ENCODE assay signal across 7 cellular contexts in genomic region chr15:72722071-72722696, GRCh38. TPM values are rescaled to one million over a fixed set of nuclear protein-coding genes. Genes with fewer than 3 reads are reported as not detected.
DNase-seq lines count a peak whose midpoint lies in the region; ATAC-seq, FAIRE-seq and TF ChIP-seq lines count a peak whose summit lies in the region.

No MANE protein-coding gene starts in this region.

- TF ChIP-seq POLR2A in GM12891 (IDR thresholded peaks at IDR 0.05; ENCODE audit: low read depth, low read length), result no peak

- H3K36me3 ChIP-seq in kidney (ENCODE audit: control insufficient read depth in 1 of 2, insufficient read depth in 2 of 2, low read length in 2 of 2), result peaks cover 0 to 5% of the 10 kb centered on the region in 2 donors

- FAIRE-seq in GM12891 (lab: Jason Lieb, UNC) (peak; percentile 23), kidney (lab: Jason Lieb, UNC) (no peak)

- TF ChIP-seq CTCF in VCaP (conservative IDR thresholded peaks at IDR 0.05) (peak; percentile 94), kidney (IDR thresholded peaks at IDR 0.05; ENCODE audit: borderline replicate concordance, extremely low read depth, insufficient read depth) (peak; percentile 68)

- H3K9me3 ChIP-seq in kidney (ENCODE audit: control insufficient read depth in 1 of 2, low read length in 2 of 2), result no peaks in the 10 kb centered on the region

- peak; percentile 20 for DNase-seq in GM12891 (ENCODE audit: insufficient read length, low spot score)
- peak; percentile 51 for DNase-seq in NCI-H1694 treated with DMSO at 0.1 percent for 48 hours (lab: John Stamatoyannopoulos, UW)
- peak; percentile 27 to 81 for DNase-seq in T47D (ENCODE audit: low read depth in 1 of 2, low spot score in 1 of 2)
- no peak for DNase-seq in kidney
- peak; percentile 74 to 76 for DNase-seq in stimulated activated CD4-positive, alpha-beta T cell treated with anti-CD3 and anti-CD28 coated beads, Interleukin-2, amount 100 ng/mL, for 24 hours

- H3K4me3 ChIP-seq in kidney (ENCODE audit: low read length in 2 of 2), result no peak overlapping the region

- no peak overlapping the region for H3K9ac ChIP-seq in kidney (ENCODE audit: low read length in 2 of 2)

- in situ Hi-C loops in T47D (cut with HindIII; ENCODE audit: low pct_unique_long_range_greater_than_20kb, low sequenced_read_pairs), result no loop called here

- intact Hi-C loops in kidney (cut with DNase I), result no loop called here

- no peak for ATAC-seq in HG03521 (IDR thresholded peaks at IDR 0.05; ENCODE audit: unreplicated experiment)

- peaks cover 0 to 4% of the 10 kb centered on the region in 2 donors for H3K4me1 ChIP-seq in kidney (ENCODE audit: control insufficient read depth in 1 of 2, insufficient read depth in 1 of 2, low read depth in 1 of 2, low read length in 2 of 2)

- peak overlapping the region; percentile 27; the same call in 1 of the 2 replicates for H3K27ac ChIP-seq in VCaP
- H3K27ac ChIP-seq in kidney (ENCODE audit: low read depth in 2 of 2, low read length in 2 of 2), result no peak overlapping the region

TF ChIP-seq in GM12891, 5 proteins besides CTCF, POLR2A, EP300 and RAD21:
- TF ChIP-seq PAX5 (IDR thresholded peaks at IDR 0.05; ENCODE audit: insufficient read depth, low read length, severe bottlenecking) (no peak), POLR2AphosphoS5 (IDR thresholded peaks at IDR 0.05; ENCODE audit: low read depth, low read length) (no peak), POU2F2 (IDR thresholded peaks at IDR 0.05; ENCODE audit: low read depth, low read length) (no peak), TAF1 (IDR thresholded peaks at IDR 0.05; ENCODE audit: low read depth, low read length) (no peak), SPI1 (IDR thresholded peaks at IDR 0.05; ENCODE audit: low read depth, low read length) (no peak)

RNA-seq across cellular contexts. Expression of gene BBS4, which starts 36.2 kb away (rescaled TPM):
- 8.9 TPM for polyA plus RNA-seq in GM12891 (2012; ENCODE audit: low read depth, missing spikeins)
- 29.3 TPM for total RNA-seq in kidney
- 17.2 TPM for polyA plus RNA-seq in kidney (ENCODE audit: insufficient read depth, low read depth, low replicate concordance)

RNA-seq across cellular contexts. Expression of gene HIGD2B, which starts 36.2 kb away (rescaled TPM):
- polyA plus RNA-seq in GM12891 (2012; ENCODE audit: low read depth, missing spikeins), result not detected
- not detected for total RNA-seq in kidney
- polyA plus RNA-seq in kidney (ENCODE audit: insufficient read depth, low read depth, low replicate concordance), result not detected
